Comparison of ENCODE assay signal across 8 cellular contexts in the genomic region with DNA sequence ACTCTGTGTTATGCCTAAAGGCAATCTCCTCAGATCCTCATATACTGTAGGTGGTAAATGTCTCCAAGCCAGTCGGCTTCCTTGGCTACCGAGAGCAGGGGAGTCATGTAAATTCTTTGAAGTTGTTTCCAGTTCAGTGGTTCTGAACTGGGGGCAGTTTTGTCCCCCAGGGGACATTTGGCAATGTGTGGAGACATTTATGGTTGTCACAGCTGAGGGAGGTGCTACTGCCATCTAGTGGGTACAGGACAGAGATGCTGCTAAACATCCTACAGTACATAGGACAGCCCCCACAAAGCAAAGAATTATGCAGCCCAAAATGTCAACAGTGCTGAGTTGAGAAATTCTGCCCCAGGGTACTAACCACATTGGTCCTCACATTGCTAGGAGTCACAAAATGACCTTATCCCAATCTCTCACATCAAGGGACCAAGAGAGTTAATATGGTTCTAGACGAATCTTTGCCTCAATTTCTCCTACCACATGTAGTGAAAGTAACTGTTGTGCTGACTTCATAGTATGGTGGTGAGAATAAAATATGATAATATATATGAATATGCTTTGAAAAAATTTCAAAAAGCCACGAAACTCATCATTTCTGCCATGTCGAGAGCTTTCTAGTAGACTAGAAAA.
DNase-seq lines count a peak whose midpoint lies in the region; ATAC-seq and TF ChIP-seq lines count a peak whose summit lies in the region.

No MANE protein-coding gene starts in this region.

- no peaks in the 10 kb centered on the region for H3K36me3 ChIP-seq in esophagus muscularis mucosa

- no peaks in the 10 kb centered on the region for H3K4me1 Mint-ChIP-seq in activated CD4-positive, alpha-beta T cell treated with anti-CD3 and anti-CD28 coated beads for 36 hours
- peaks cover 16% of the 10 kb centered on the region for H3K4me1 Mint-ChIP-seq in neural crest cell

- no peak overlapping the region for H3K4me3 Mint-ChIP-seq in activated CD4-positive, alpha-beta T cell treated with anti-CD3 and anti-CD28 coated beads for 36 hours
- H3K4me3 Mint-ChIP-seq in neural crest cell, result no peak overlapping the region

- H3K9me3 Mint-ChIP-seq in activated CD4-positive, alpha-beta T cell treated with anti-CD3 and anti-CD28 coated beads for 36 hours (ENCODE audit: low read depth), result no peaks in the 10 kb centered on the region
- no peaks in the 10 kb centered on the region for H3K9me3 Mint-ChIP-seq in neural crest cell

- intact Hi-C loops in activated CD4-positive, alpha-beta T cell treated with anti-CD3 and anti-CD28 coated beads for 36 hours (cut with DNase I, micrococcal nuclease), result loop anchor here (1.0 to 5.0 kb wide), 2 partner anchors 222 to 223 kb away; no protein-coding TSS in a partner anchor
- intact Hi-C loops in esophagus muscularis mucosa (cut with DNase I), result no loop called here

- CTCF ChIA-PET in activated CD4-positive, alpha-beta T cell treated with anti-CD3 and anti-CD28 coated beads for 36 hours (lab: Charles Lee), result interaction anchor here (0.9 to 1.0 kb wide), 2 partner anchors 224 to 287 kb away, joined by 3 to 5 read pairs; no protein-coding TSS in a partner anchor

- WGBS in esophagus muscularis mucosa, result 42% methylated on average over 5 of the region's 5 CpGs

- TF ChIP-seq CTCF in esophagus muscularis mucosa (IDR thresholded peaks at IDR 0.05) (peak; percentile 24 to 56 (median 35)), neural crest cell (conservative IDR thresholded peaks at IDR 0.05) (peak; percentile 80)

- TF ChIP-seq EP300 in esophagus muscularis mucosa (IDR thresholded peaks at IDR 0.05), result no peak

- POLR2A ChIA-PET in activated CD4-positive, alpha-beta T cell treated with anti-CD3 and anti-CD28 coated beads for 36 hours (lab: Charles Lee), result no interaction called here

- no peaks in the 10 kb centered on the region for H3K36me3 Mint-ChIP-seq in activated CD4-positive, alpha-beta T cell treated with anti-CD3 and anti-CD28 coated beads for 36 hours (ENCODE audit: low read depth)
- H3K36me3 Mint-ChIP-seq in neural crest cell (ENCODE audit: low read depth), result no peaks in the 10 kb centered on the region

- H3K27me3 Mint-ChIP-seq in activated CD4-positive, alpha-beta T cell treated with anti-CD3 and anti-CD28 coated beads for 36 hours, result peaks cover 2% of the 10 kb centered on the region
- H3K27me3 Mint-ChIP-seq in neural crest cell (ENCODE audit: low read depth), result peaks cover 2% of the 10 kb centered on the region

- no peak for ATAC-seq in activated CD4-positive, alpha-beta T cell treated with anti-CD3 and anti-CD28 coated beads for 36 hours
- ATAC-seq in GM21526 (IDR thresholded peaks at IDR 0.05; ENCODE audit: low FRiP score, unreplicated experiment), result peak; percentile 92
- ATAC-seq in HG03575 (IDR thresholded peaks at IDR 0.05; ENCODE audit: extremely low read depth, insufficient number of reproducible peaks, low FRiP score, unreplicated experiment), result peak; percentile 77

- no peak for TF ChIP-seq POLR2A in esophagus muscularis mucosa (IDR thresholded peaks at IDR 0.05; ENCODE audit: low read depth)

- H3K27me3 ChIP-seq in esophagus muscularis mucosa, result no peaks in the 10 kb centered on the region

- no peak overlapping the region for H3K27ac ChIP-seq in esophagus muscularis mucosa (replicated peaks in 1 of 4)

- no peak overlapping the region for H3K4me3 ChIP-seq in esophagus muscularis mucosa

- no peak overlapping the region for H3K27ac Mint-ChIP-seq in activated CD4-positive, alpha-beta T cell treated with anti-CD3 and anti-CD28 coated beads for 36 hours
- H3K27ac Mint-ChIP-seq in neural crest cell (ENCODE audit: unreplicated experiment), result no peak overlapping the region

- peaks cover 0 to 4% (median 0%) of the 10 kb centered on the region in 4 donors for H3K4me1 ChIP-seq in esophagus muscularis mucosa

- no peaks in the 10 kb centered on the region for H3K9me3 ChIP-seq in esophagus muscularis mucosa

- peak; percentile 31 for DNase-seq in activated CD4-positive, alpha-beta T cell treated with anti-CD3 and anti-CD28 coated beads for 36 hours
- DNase-seq in activated CD4-positive, alpha-beta T cell treated with anti-CD3 and anti-CD28 coated beads for 1 hour, result no peak
- DNase-seq in RPMI7951 (ENCODE audit: low read depth), result peak; percentile 57
- no peak for DNase-seq in esophagus muscularis mucosa (ENCODE audit: extremely low spot score)
- peak; percentile 27 for DNase-seq in neural crest cell (ENCODE audit: low read depth, low spot score)
- no peak for DNase-seq in activated gamma-delta T cell (lab: John Stamatoyannopoulos, UW)

Comparison
In these comparisons a context has a peak if more than half of its experiments do, and no peak if none do; other contexts are left out.
1. DNase-seq: peak in activated CD4-positive, alpha-beta T cell treated with anti-CD3 and anti-CD28 coated beads for 36 hours (single experiment), RPMI7951 (single experiment) and neural crest cell (single experiment); none in activated CD4-positive, alpha-beta T cell treated with anti-CD3 and anti-CD28 coated beads for 1 hour (single experiment), esophagus muscularis mucosa (single experiment) and activated gamma-delta T cell (single experiment).